Comparison of ENCODE assay signal across 1 cellular context in the genomic region with DNA sequence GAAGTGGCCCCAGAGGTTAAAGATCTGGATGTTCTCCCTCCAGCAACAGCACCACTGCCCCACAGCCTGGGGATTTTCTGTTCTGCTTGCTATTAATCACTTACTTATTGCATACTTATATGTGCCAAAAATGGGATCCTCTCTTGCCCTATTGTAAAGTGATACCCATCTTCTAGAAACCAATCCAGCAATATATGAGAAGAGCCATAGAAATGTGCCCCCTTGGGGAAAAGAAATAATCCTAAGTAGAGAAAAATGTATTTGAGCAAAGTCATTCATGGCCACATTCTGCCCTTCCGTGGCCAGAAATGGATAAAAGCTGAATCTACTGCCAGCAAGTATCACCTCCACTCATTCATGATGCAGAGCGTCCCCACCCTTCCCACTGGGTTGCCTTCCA.
TF ChIP-seq lines count a peak whose summit lies in the region.

No MANE protein-coding gene starts in this region.

TF ChIP-seq in H1, 55 proteins besides CTCF, POLR2A, EP300 and RAD21:
- TF ChIP-seq JUN (IDR thresholded peaks at IDR 0.05; ENCODE audit: low read depth, low read length) (no peak), SIRT6 (IDR thresholded peaks at IDR 0.05; ENCODE audit: low read length) (no peak), TAF1 (IDR thresholded peaks at IDR 0.05; ENCODE audit: low read depth, low read length) (no peak), ASH2L (IDR thresholded peaks at IDR 0.05; ENCODE audit: low read length) (no peak), ZNF274 (IDR thresholded peaks at IDR 0.05; ENCODE audit: borderline replicate concordance, extremely low read depth, low read length) (no peak), CBX5 (IDR thresholded peaks at IDR 0.05; ENCODE audit: low read depth, low read length) (no peak), CBX8 (IDR thresholded peaks at IDR 0.05; ENCODE audit: borderline replicate concordance, low read depth, low read length) (no peak), TCF12 (IDR thresholded peaks at IDR 0.05; ENCODE audit: low read depth, low read length) (no peak), GTF2F1 (IDR thresholded peaks at IDR 0.05; ENCODE audit: borderline replicate concordance, low read depth, low read length) (no peak), HDAC2 (IDR thresholded peaks at IDR 0.05; ENCODE audit: borderline replicate concordance in 1 of 2, low read depth in 2 of 2, low read length in 2 of 2) (no peak), POU5F1 (IDR thresholded peaks at IDR 0.05; ENCODE audit: low read depth, low read length) (no peak), TEAD4 (IDR thresholded peaks at IDR 0.05; ENCODE audit: low read depth, low read length) (no peak), GABPA (IDR thresholded peaks at IDR 0.05; ENCODE audit: borderline replicate concordance, insufficient read depth, low read length) (no peak), EZH2 (IDR thresholded peaks at IDR 0.05; ENCODE audit: low read depth, low read length, severe bottlenecking) (no peak), FOSL1 (IDR thresholded peaks at IDR 0.05; ENCODE audit: insufficient read depth, low read depth, low read length) (no peak)
